ENCODE assay signal across 9 cellular contexts in the genomic region with DNA sequence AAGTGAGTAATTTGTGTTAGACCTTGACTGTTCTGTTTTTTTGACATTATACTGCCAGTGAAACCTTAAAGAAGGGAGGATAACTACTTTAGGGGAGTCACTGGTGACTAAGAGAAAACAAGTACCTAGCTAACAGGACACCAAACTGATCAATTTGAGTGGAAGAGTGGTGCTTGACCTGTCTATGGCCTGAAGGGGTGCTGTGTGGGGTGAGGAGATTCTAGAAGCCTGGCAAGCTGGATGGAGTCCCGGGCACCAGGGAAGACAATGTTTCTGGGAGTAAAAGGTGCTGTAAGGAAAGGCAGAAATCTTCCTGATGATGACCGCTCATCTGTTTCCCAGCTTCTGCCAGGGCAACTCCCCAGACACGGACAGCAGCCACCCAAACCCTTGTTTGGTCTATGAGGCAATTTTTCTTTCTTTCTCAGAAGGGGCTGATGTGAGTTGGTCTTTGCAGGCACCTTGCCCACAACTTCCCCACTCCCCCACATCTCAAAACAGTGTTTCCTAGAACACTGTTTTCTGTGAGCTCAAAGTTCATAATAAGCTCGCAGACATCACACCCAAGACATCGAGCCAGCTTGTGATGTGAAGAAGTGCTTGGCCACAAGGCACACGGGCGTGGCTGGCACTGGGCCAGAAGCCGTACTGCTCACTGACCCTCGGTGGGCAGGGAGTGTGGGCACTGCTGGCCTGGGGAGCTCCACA. TPM values are rescaled to one million over a fixed set of nuclear protein-coding genes. Genes with fewer than 3 reads are reported as not detected.
DNase-seq lines count a peak whose midpoint lies in the region; ATAC-seq, FAIRE-seq and TF ChIP-seq lines count a peak whose summit lies in the region.
"Had no signal": no experiment of that assay in that cellular context is flagged by ENCODE, and none has a peak within 500 bp of the region (broad histone marks: within the 10 kb centered on the region; RNA-seq: fewer than 3 reads in every experiment).

No MANE protein-coding gene starts in this region.

- H2BK5ac ChIP-seq in mesendoderm (ENCODE audit: low read length), result no peak overlapping the region

- no peaks in the 10 kb centered on the region for H3K79me1 ChIP-seq in mesendoderm (ENCODE audit: low read length)

- no peak overlapping the region for H3K56ac ChIP-seq in mesendoderm (ENCODE audit: low read length)

- H2AFZ ChIP-seq in Loucy (ENCODE audit: low read length), result no peak overlapping the region

- H3K9me2 ChIP-seq in Loucy (replicated peaks; ENCODE audit: low read depth, low read length), result no peaks in the 10 kb centered on the region

- H3K27me3 ChIP-seq in Loucy (ENCODE audit: insufficient read depth, low read length, poor library complexity, severe bottlenecking) (no peaks in the 10 kb centered on the region), mesendoderm (ENCODE audit: insufficient read depth, low read length, poor library complexity) (no peaks in the 10 kb centered on the region)

- H3K27ac Mint-ChIP-seq in activated T-helper 17 cell treated with anti-CD3 and anti-CD28 coated beads, Interleukin-2, amount 50 U/mL, for 72 hours, result peak overlapping the region; percentile 93

- TF ChIP-seq POLR2A in A549 (IDR thresholded peaks at IDR 0.05; ENCODE audit: low read length), result no peak

- DNase-seq in A549 (ENCODE audit: low read depth in 1 of 2, low spot score in 1 of 2), result peak; percentile 7 to 13
- peak; percentile 29 for DNase-seq in mesendoderm
- no peak for DNase-seq in NAMALWA (ENCODE audit: low spot score)
- DNase-seq in foreskin melanocyte, result no peak

- H3K4me1 ChIP-seq in A549, result peaks cover 21% of the 10 kb centered on the region
- peaks cover 12% of the 10 kb centered on the region for H3K4me1 ChIP-seq in Loucy (ENCODE audit: insufficient read depth, low read length, poor library complexity, severe bottlenecking)
- peaks cover 9% of the 10 kb centered on the region for H3K4me1 ChIP-seq in mesendoderm (ENCODE audit: control insufficient read depth, low read depth, low read length)

- no peak overlapping the region for H3K4ac ChIP-seq in mesendoderm (ENCODE audit: low read depth, low read length)

- TF ChIP-seq RAD21 in A549 (conservative IDR thresholded peaks at IDR 0.05 in 1 of 2, IDR thresholded peaks at IDR 0.05 in 1 of 2), result no peak

- H2BK15ac ChIP-seq in mesendoderm (replicated peaks; ENCODE audit: low read depth), result no peak overlapping the region

- H3K4me3 ChIP-seq in A549 (no peak overlapping the region), Loucy (ENCODE audit: low read length, poor library complexity, severe bottlenecking) (no peak overlapping the region), mesendoderm (ENCODE audit: low read length) (no peak overlapping the region)
- H3K4me3 ChIP-seq: thoracic aorta had no signal

- H2BK120ac ChIP-seq in mesendoderm (ENCODE audit: low read depth, low read length), result no peak overlapping the region

- H3K23ac ChIP-seq in mesendoderm (ENCODE audit: low read length), result no peak overlapping the region

- POLR2A ChIA-PET in A549 (lab: Yijun Ruan, JAX), result interaction anchor here (0.6 kb wide), 1 partner anchor 205 kb away, joined by 3 read pairs; no protein-coding TSS in a partner anchor

- peak overlapping the region; percentile 91 for H3K4me3 Mint-ChIP-seq in activated T-helper 17 cell treated with anti-CD3 and anti-CD28 coated beads, Interleukin-2, amount 50 U/mL, for 72 hours

- no peaks in the 10 kb centered on the region for H3F3A ChIP-seq in Loucy (ENCODE audit: low read depth)

- H3K36me3 Mint-ChIP-seq in activated T-helper 17 cell treated with anti-CD3 and anti-CD28 coated beads, Interleukin-2, amount 50 U/mL, for 72 hours (ENCODE audit: low read depth), result peaks cover 48% of the 10 kb centered on the region

- H3K36me3 ChIP-seq in Loucy (ENCODE audit: insufficient read depth, low read length), result peaks cover 6% of the 10 kb centered on the region; the same call in 1 of the 2 replicates
- no peaks in the 10 kb centered on the region for H3K36me3 ChIP-seq in mesendoderm (ENCODE audit: control insufficient read depth, insufficient read depth, low read length)
- H3K36me3 ChIP-seq: thoracic aorta had no signal

- H3K9me3 ChIP-seq in A549 (no peaks in the 10 kb centered on the region), Loucy (ENCODE audit: insufficient read depth, low read depth, low read length) (no peaks in the 10 kb centered on the region)
- H3K9me3 ChIP-seq: thoracic aorta had no signal

- H4K8ac ChIP-seq in mesendoderm (ENCODE audit: low read depth, low read length), result no peak overlapping the region

- H3K27me3 Mint-ChIP-seq in activated T-helper 17 cell treated with anti-CD3 and anti-CD28 coated beads, Interleukin-2, amount 50 U/mL, for 72 hours, result no peaks in the 10 kb centered on the region

- H3K9me3 Mint-ChIP-seq in activated T-helper 17 cell treated with anti-CD3 and anti-CD28 coated beads, Interleukin-2, amount 50 U/mL, for 72 hours, result no peaks in the 10 kb centered on the region

- H3K4me1 Mint-ChIP-seq in activated T-helper 17 cell treated with anti-CD3 and anti-CD28 coated beads, Interleukin-2, amount 50 U/mL, for 72 hours, result peaks cover 49% of the 10 kb centered on the region

- H2AK5ac ChIP-seq in mesendoderm (ENCODE audit: low read length), result no peak overlapping the region

- H4K5ac ChIP-seq in mesendoderm (ENCODE audit: low read length), result no peak overlapping the region

- WGBS in A549 (ENCODE audit: missing lambda C conversion rate), result 33% methylated on average over 8 of the region's 9 CpGs
- WGBS in mesendoderm (ENCODE audit: extremely low coverage, insufficient coverage, low lambda C conversion rate), result no CpG with 5 or more reads among the region's 9 CpGs

- TF ChIP-seq CTCF in A549 (IDR thresholded peaks at IDR 0.05) (no peak), Loucy (conservative IDR thresholded peaks at IDR 0.05; ENCODE audit: low read length) (peak; percentile 32; the same call in 1 of the 2 replicates)

- FAIRE-seq in A549 (lab: Jason Lieb, UNC), result no peak

- H3K27ac ChIP-seq in A549, result peak overlapping the region in 1 of 2 experiments; percentile 50; a peak in 2 of 6 replicates
- H3K27ac ChIP-seq in mesendoderm (ENCODE audit: low read depth, low read length), result no peak overlapping the region

- CTCF ChIA-PET in A549 (lab: Yijun Ruan, JAX), result interaction anchor here (0.6 to 3.7 kb wide), 3 partner anchors 11 to 417 kb away, joined by 4 to 24 read pairs (median 9); no protein-coding TSS in a partner anchor

- H3K9ac ChIP-seq in Loucy (ENCODE audit: low read depth, low read length, poor library complexity, severe bottlenecking) (no peak overlapping the region), mesendoderm (ENCODE audit: low read length) (no peak overlapping the region)

- no peak for TF ChIP-seq EP300 in A549 (IDR thresholded peaks at IDR 0.05)

- H3K79me2 ChIP-seq in Loucy (ENCODE audit: insufficient read depth, low read length), result no peaks in the 10 kb centered on the region
- H3K79me2 ChIP-seq in mesendoderm (ENCODE audit: control insufficient read depth, insufficient read depth, low read length), result no peaks in the 10 kb centered on the region

- H3K18ac ChIP-seq in mesendoderm (ENCODE audit: low read length), result no peak overlapping the region

- H3K4me2 ChIP-seq in A549, result peak overlapping the region; percentile 38; the same call in 2 of the 3 replicates
- no peak overlapping the region for H3K4me2 ChIP-seq in Loucy (ENCODE audit: low read depth, low read length, poor library complexity, severe bottlenecking)
- H3K4me2 ChIP-seq in mesendoderm (ENCODE audit: low read length), result no peak overlapping the region

- H4K20me1 ChIP-seq in Loucy (ENCODE audit: insufficient read depth, low read length, poor library complexity, severe bottlenecking), result no peaks in the 10 kb centered on the region

- ATAC-seq in A549 (peak in 1 of 2 experiments; percentile 61; a peak in 3 of 6 replicates), HG03039 (IDR thresholded peaks at IDR 0.05; ENCODE audit: unreplicated experiment) (no peak), GM21737 (IDR thresholded peaks at IDR 0.05; ENCODE audit: unreplicated experiment) (no peak)
- peak; percentile 54 for ATAC-seq in activated T-helper 17 cell treated with anti-CD3 and anti-CD28 coated beads, Interleukin-2, amount 50 U/mL, for 72 hours (replicated peaks)

TF ChIP-seq in A549, 52 proteins besides CTCF, POLR2A, EP300 and RAD21 (continues in another document):
- TF ChIP-seq JUNB (IDR thresholded peaks at IDR 0.05), result no peak
- TF ChIP-seq FOXS1 (CRISPR knock-in tag; IDR thresholded peaks at IDR 0.05), result no peak
- TF ChIP-seq MYC (IDR thresholded peaks at IDR 0.05; ENCODE audit: borderline replicate concordance, low read length), result no peak
- TF ChIP-seq REST (IDR thresholded peaks at IDR 0.05), result no peak

RNA-seq across cellular contexts. Expression of gene TXK, which starts 4.6 kb away (rescaled TPM):
- polyA plus RNA-seq in A549 (2011; rRNA removed), result 0.13 and 0.14 TPM in 2 replicates
- 0.03 and 0.05 TPM in 2 replicates for polyA plus RNA-seq in A549 (2012; cell fraction: cytosol; rRNA removed)
- 0.08 and 0.38 TPM in 2 replicates for polyA plus RNA-seq in A549 (2012; cell fraction: nucleus; rRNA removed)
- polyA plus RNA-seq in A549 (2017; fragmentation: RNase III; extraction: RNeasy Plus Mini Kit Qiagen cat#74134 plus additional on column Dnase treatment), result 0.06 to 0.22 TPM (median 0.13 TPM) in 3 replicates
- 0.17 TPM in 1 of 2 replicates, not detected in the other for polyA minus RNA-seq in A549 (2011; rRNA and poly(A)+ RNA removed)
- total RNA-seq in activated T-helper 17 cell treated with anti-CD3 and anti-CD28 coated beads, Interleukin-2, amount 50 U/mL, for 72 hours, result 10 to 100 TPM; 26.8 to 28.8 TPM
- 0.06 TPM for polyA plus RNA-seq in mesendoderm (2013, experiment 1 of 2)
- polyA plus RNA-seq in mesendoderm (2013, experiment 2 of 2), result 0.07 TPM

Comparison
In these comparisons a context has a peak if more than half of its experiments do, and no peak if none do; other contexts are left out.
1. DNase-seq: peak in A549 (2 of 2) and mesendoderm (single experiment); none in NAMALWA (single experiment) and foreskin melanocyte (single experiment).